Comparison of ENCODE assay signal across 8 cellular contexts in the genomic region with DNA sequence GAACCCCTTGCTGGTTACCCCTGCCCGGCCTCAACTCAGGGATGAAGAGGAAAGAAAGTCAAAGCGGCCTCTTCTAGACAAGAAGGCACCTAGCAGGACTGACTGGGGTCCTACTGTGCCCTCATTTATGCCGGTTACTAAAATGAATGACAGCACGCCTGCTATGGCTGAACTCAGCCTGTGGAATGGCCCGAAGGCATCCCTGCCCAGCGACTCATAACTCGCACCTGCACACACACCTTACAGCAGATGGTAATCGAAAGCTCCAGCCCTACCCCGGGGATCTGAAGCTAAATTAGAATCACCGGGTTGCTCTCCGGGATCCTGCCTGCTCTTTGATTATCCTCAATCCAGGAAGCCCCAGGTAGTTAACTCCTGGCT. TPM values are rescaled to one million over a fixed set of nuclear protein-coding genes. Genes with fewer than 3 reads are reported as not detected.
A peak's percentile ranks its signal among the peaks of the same experiment; 100 is the strongest.
DNase-seq lines count a peak whose midpoint lies in the region; ATAC-seq and TF ChIP-seq lines count a peak whose summit lies in the region.

No MANE protein-coding gene starts in this region.

- intact Hi-C loops in mucosa of descending colon (cut with DNase I, micrococcal nuclease): no loop called here

- H3F3A ChIP-seq in MM.1S (ENCODE audit: insufficient read depth, low read length): peaks cover 80% of the 10 kb centered on the region

- POLR2A ChIA-PET in BJ (lab: Charles Lee): no interaction called here

- peaks cover 93% of the 10 kb centered on the region for H3K79me2 ChIP-seq in MM.1S (ENCODE audit: low read length)

- no peaks in the 10 kb centered on the region for H3K9me2 ChIP-seq in MM.1S (replicated peaks; ENCODE audit: insufficient read depth, low read length)

- peak overlapping the region; percentile 98 for H3K4me2 ChIP-seq in MM.1S (ENCODE audit: low read depth, low read length)

- peak overlapping the region; percentile 97 for H3K27ac ChIP-seq in MM.1S (ENCODE audit: low read length)
- H3K27ac ChIP-seq in caudate nucleus (ENCODE audit: low read depth, low read length): peak overlapping the region; percentile 88

- H3K4me1 ChIP-seq in MM.1S (ENCODE audit: low read length): peaks cover 50% of the 10 kb centered on the region
- H3K4me1 ChIP-seq in mucosa of descending colon (ENCODE audit: low read depth): peaks cover 6% of the 10 kb centered on the region

- no peaks in the 10 kb centered on the region for H4K20me1 ChIP-seq in MM.1S (ENCODE audit: insufficient read depth, low read length)

- H3K4me3 ChIP-seq in BJ (ENCODE audit: low read depth, low read length) (peak overlapping the region; percentile 53), MM.1S (ENCODE audit: low read length) (peak overlapping the region; percentile 79), mucosa of descending colon (no peak overlapping the region)

- ATAC-seq in mucosa of descending colon: peak; percentile 59
- no peak for ATAC-seq in HG03565 (IDR thresholded peaks at IDR 0.05; ENCODE audit: unreplicated experiment)
- no peak for ATAC-seq in stimulated activated naive CD8-positive, alpha-beta T cell treated with anti-CD3 and anti-CD28 coated beads, Interleukin-15, Interleukin-2, amounts not matched to agents 100 U/mL and 50 U/mL, for 24 hours

- H3K27me3 ChIP-seq in BJ (ENCODE audit: control insufficient read depth, insufficient read depth, low read length): peaks cover 2% of the 10 kb centered on the region; the same call in 1 of the 2 replicates
- H3K27me3 ChIP-seq in MM.1S (replicated peaks; ENCODE audit: insufficient read depth, low read length): no peaks in the 10 kb centered on the region

- no peaks in the 10 kb centered on the region for H3K9me3 ChIP-seq in MM.1S (replicated peaks; ENCODE audit: insufficient read depth, low read length)
- H3K9me3 ChIP-seq in mucosa of descending colon: no peaks in the 10 kb centered on the region

- peak overlapping the region; percentile 100 for H3K9ac ChIP-seq in MM.1S (ENCODE audit: low read length)

- TF ChIP-seq CTCF in BJ (IDR thresholded peaks at IDR 0.05; ENCODE audit: insufficient read depth, low read depth, low read length) (no peak), MM.1S (IDR thresholded peaks at IDR 0.05; ENCODE audit: low read length) (no peak), mucosa of descending colon (IDR thresholded peaks at IDR 0.05) (no peak)

- H3K36me3 ChIP-seq in BJ (ENCODE audit: control insufficient read depth, insufficient read depth, low read length): no peaks in the 10 kb centered on the region
- H3K36me3 ChIP-seq in MM.1S (replicated peaks; ENCODE audit: insufficient read depth, low read length): peaks cover 34% of the 10 kb centered on the region
- no peaks in the 10 kb centered on the region for H3K36me3 ChIP-seq in mucosa of descending colon (ENCODE audit: low read depth)

- H2AFZ ChIP-seq in MM.1S (ENCODE audit: low read length): no peak overlapping the region

- DNase-seq in BJ (ENCODE audit: low read depth) (no peak), MM.1S (peak; percentile 73), caudate nucleus (lab: John Stamatoyannopoulos, UW) (no peak), mucosa of descending colon (peak in 1 of 3 donors; percentile 44), OCI-M1 (lab: John Stamatoyannopoulos, UW) (no peak), putamen (ENCODE audit: low spot score) (no peak)
- DNase-seq in stimulated activated naive CD8-positive, alpha-beta T cell treated with anti-CD3 and anti-CD28 coated beads, Interleukin-15, Interleukin-2, amounts not matched to agents 100 U/mL and 50 U/mL, for 24 hours: no peak

- CTCF ChIA-PET in BJ (lab: Yijun Ruan, JAX): interaction anchor here (2.1 kb wide), 1 partner anchor 188 kb away, joined by 9 read pairs; no protein-coding TSS in a partner anchor

RNA-seq across cellular contexts. Expression of gene TXNDC5, which starts 0.7 kb away (rescaled TPM):
- polyA plus RNA-seq in BJ (2011; rRNA removed): 253 and 273 TPM in 2 replicates
- polyA minus RNA-seq in BJ (2011; rRNA and poly(A)+ RNA removed): 132 and 139 TPM in 2 replicates
- total RNA-seq in mucosa of descending colon: 100 to 1,000 TPM in 1 of 3 donors, 10 to 100 TPM in 2; 59.1 to 122 (median 59.3) TPM
